ENCODE assay signal across 30 cellular contexts in the genomic region with DNA sequence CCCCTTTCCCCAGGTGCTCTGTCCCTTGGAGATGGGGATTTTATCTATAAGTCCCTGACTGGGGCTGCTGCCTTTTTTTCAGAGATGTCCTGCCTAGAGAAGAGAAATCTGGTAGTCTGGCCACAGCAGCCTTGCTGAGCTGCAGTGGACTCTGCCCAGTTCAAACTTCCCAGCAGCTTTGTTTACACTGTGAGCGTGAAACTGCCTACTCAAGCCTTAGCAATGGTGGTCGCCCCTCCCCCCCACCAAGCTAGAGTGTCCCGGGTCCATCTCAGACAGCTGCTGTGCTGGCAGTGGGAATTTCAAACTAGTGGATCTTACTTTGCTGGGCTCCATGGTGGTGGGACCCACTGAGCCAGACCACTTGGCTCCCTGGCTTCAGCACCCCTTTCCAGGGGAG. TPM values are rescaled to one million over a fixed set of nuclear protein-coding genes. Genes with fewer than 3 reads are reported as not detected.
"Had no signal": no experiment of that assay in that cellular context is flagged by ENCODE, and none has a peak within 500 bp of the region (broad histone marks: within the 10 kb centered on the region; RNA-seq: fewer than 3 reads in every experiment).

No MANE protein-coding gene starts in this region.

- H3K4me3 ChIP-seq: SK-N-MC had no signal

- DNase-seq: activated CD4-positive, alpha-beta memory T cell treated with anti-CD3 and anti-CD28 coated beads, Interleukin-2, amount 10 ng/mL, durations not matched to agents 7 days and 5 days; activated CD4-positive, alpha-beta T cell treated with anti-CD3 and anti-CD28 coated beads for 36 hours; activated CD4-positive, alpha-beta T cell treated with anti-CD3 and anti-CD28 coated beads, Interleukin-2, amount 50 U/mL, for 1 hour; activated gamma-delta T cell; activated naive CD4-positive, alpha-beta T cell treated with anti-CD3 and anti-CD28 coated beads for 36 hours; activated T-cell treated with anti-CD3 and anti-CD28 coated beads for 4 hours; activated T-cell treated with anti-CD3 and anti-CD28 coated beads, Interleukin-2, amount 50 U/mL, for 48 hours; amygdala; MV-4-11; NCI-H1092 treated with DMSO at 0.1 percent for 48 hours; NCI-H1417 treated with DMSO at 0.1 percent for 48 hours; NCI-H1694 treated with DMSO at 0.1 percent for 48 hours; NCI-H2029 treated with DMSO at 0.1 percent for 48 hours; NCI-H345; NCI-H510A; NCI-H526 treated with DMSO at 0.1 percent for 48 hours; NCI-H82; SIG-M5; T-cell; T-helper 2 cell; T1000 had no signal

- ATAC-seq: activated CD4-positive, alpha-beta T cell treated with anti-CD3 and anti-CD28 coated beads for 36 hours; activated T-helper 17 cell treated with anti-CD3 and anti-CD28 coated beads, Interleukin-2, amount 50 U/mL, for 72 hours; T-cell had no signal

- H3K9ac ChIP-seq: KMS-11 had no signal

- H3K9me3 Mint-ChIP-seq: activated CD4-positive, alpha-beta memory T cell treated with anti-CD3 and anti-CD28 coated beads, Interleukin-2, amount 10 ng/mL, durations not matched to agents 7 days and 5 days; activated naive CD4-positive, alpha-beta T cell treated with anti-CD3 and anti-CD28 coated beads for 36 hours; activated T-helper 17 cell treated with anti-CD3 and anti-CD28 coated beads, Interleukin-2, amount 50 U/mL, for 72 hours; T-cell had no signal

- H3K4me2 ChIP-seq: KMS-11 had no signal

- H3K4me3 Mint-ChIP-seq: activated CD4-positive, alpha-beta memory T cell treated with anti-CD3 and anti-CD28 coated beads, Interleukin-2, amount 10 ng/mL, durations not matched to agents 7 days and 5 days; activated CD4-positive, alpha-beta T cell treated with anti-CD3 and anti-CD28 coated beads for 36 hours; activated naive CD4-positive, alpha-beta T cell treated with anti-CD3 and anti-CD28 coated beads for 36 hours; activated naive CD8-positive, alpha-beta T cell; activated T-helper 17 cell treated with anti-CD3 and anti-CD28 coated beads, Interleukin-2, amount 50 U/mL, for 72 hours; brain; T-cell had no signal

- H3K27ac ChIP-seq: KMS-11, SK-N-MC, VCaP had no signal

- H3K4me1 Mint-ChIP-seq: activated CD4-positive, alpha-beta memory T cell treated with anti-CD3 and anti-CD28 coated beads, Interleukin-2, amount 10 ng/mL, durations not matched to agents 7 days and 5 days; activated CD4-positive, alpha-beta T cell treated with anti-CD3 and anti-CD28 coated beads for 36 hours; activated T-helper 17 cell treated with anti-CD3 and anti-CD28 coated beads, Interleukin-2, amount 50 U/mL, for 72 hours; brain; T-cell had no signal

- H3K36me3 Mint-ChIP-seq: activated naive CD8-positive, alpha-beta T cell; brain; T-cell had no signal

- H3K27ac Mint-ChIP-seq: activated CD4-positive, alpha-beta memory T cell treated with anti-CD3 and anti-CD28 coated beads, Interleukin-2, amount 10 ng/mL, durations not matched to agents 7 days and 5 days; activated CD4-positive, alpha-beta T cell treated with anti-CD3 and anti-CD28 coated beads for 36 hours; activated naive CD4-positive, alpha-beta T cell treated with anti-CD3 and anti-CD28 coated beads for 36 hours; activated naive CD8-positive, alpha-beta T cell; activated T-helper 17 cell treated with anti-CD3 and anti-CD28 coated beads, Interleukin-2, amount 50 U/mL, for 72 hours; brain; T-cell had no signal

RNA-seq across cellular contexts. Expression of a gene that starts 38.9 kb away (rescaled TPM):
- total RNA-seq: activated CD4-positive, alpha-beta memory T cell treated with anti-CD3 and anti-CD28 coated beads, Interleukin-2, amount 10 ng/mL, durations not matched to agents 7 days and 5 days; activated CD4-positive, alpha-beta T cell treated with anti-CD3 and anti-CD28 coated beads for 36 hours; activated naive CD4-positive, alpha-beta T cell treated with anti-CD3 and anti-CD28 coated beads for 36 hours; MCF 10A; OCI-LY7; RPMI7951 had no signal
